In genomic region chr3:101851833-101852232, GRCh38 we compare ENCODE assay signal across 8 cellular contexts. TPM values are rescaled to one million over a fixed set of nuclear protein-coding genes. Genes with fewer than 3 reads are reported as not detected.
DNase-seq lines count a peak whose midpoint lies in the region; TF ChIP-seq lines count a peak whose summit lies in the region.

No MANE protein-coding gene starts in this region.

- H3K27ac ChIP-seq in PC-9 (no peak overlapping the region), epithelial cell of prostate (peak overlapping the region; percentile 95), trophoblast cell (ENCODE audit: low read depth, low read length) (no peak overlapping the region)

- H3K14ac ChIP-seq in trophoblast cell (ENCODE audit: low read length), result no peak overlapping the region

- no peak overlapping the region for H3K9ac ChIP-seq in trophoblast cell (ENCODE audit: low read length)

- H2AK5ac ChIP-seq in trophoblast cell (ENCODE audit: low read length), result no peak overlapping the region

- H4K91ac ChIP-seq in trophoblast cell (ENCODE audit: low read depth, low read length), result no peak overlapping the region

- no peak overlapping the region for H2BK120ac ChIP-seq in trophoblast cell (ENCODE audit: insufficient read depth, low read length, poor library complexity)

- no peak overlapping the region for H2BK12ac ChIP-seq in trophoblast cell (ENCODE audit: low read length)

- intact Hi-C loops in PC-9 (cut with micrococcal nuclease; ENCODE audit: unreplicated experiment), result loop anchor here (5.0 kb wide), 1 partner anchor 225 kb away; no protein-coding TSS in a partner anchor

- H4K20me1 ChIP-seq in PC-9 (ENCODE audit: insufficient read depth), result peaks cover 10% of the 10 kb centered on the region; the same call in 1 of the 2 replicates

- peak overlapping the region; percentile 88; the same call in 1 of the 2 replicates for H3K4me3 ChIP-seq in PC-9
- no peak overlapping the region for H3K4me3 ChIP-seq in trophoblast cell (ENCODE audit: low read depth, low read length)

- H4K8ac ChIP-seq in trophoblast cell (ENCODE audit: low read depth, low read length), result no peak overlapping the region

- H3K27me3 ChIP-seq in PC-9 (ENCODE audit: insufficient read depth, low read depth) (no peaks in the 10 kb centered on the region), trophoblast cell (ENCODE audit: insufficient read depth, low read length) (no peaks in the 10 kb centered on the region)

- H3K4ac ChIP-seq in trophoblast cell (ENCODE audit: low read depth, low read length), result peak overlapping the region; percentile 31

- CTCF ChIA-PET in PC-9 (lab: Charles Lee), result interaction anchor here (1.2 kb wide), 1 partner anchor 374 kb away, joined by 4 read pairs; no protein-coding TSS in a partner anchor

- H3K4me1 ChIP-seq in PC-9 (replicated peaks; ENCODE audit: insufficient read depth) (peaks cover 24% of the 10 kb centered on the region), trophoblast cell (ENCODE audit: control insufficient read depth in 1 of 2, insufficient read depth in 2 of 2, low read length in 2 of 2) (peaks cover 0 to 2% of the 10 kb centered on the region in 2 experiments)

- H3K79me2 ChIP-seq in PC-9 (ENCODE audit: low read depth) (peaks cover 34% of the 10 kb centered on the region), trophoblast cell (ENCODE audit: control insufficient read depth, insufficient read depth, low read length, poor library complexity) (peaks cover 10% of the 10 kb centered on the region)

- H2BK5ac ChIP-seq in trophoblast cell (ENCODE audit: low read depth, low read length, poor library complexity), result no peak overlapping the region

- TF ChIP-seq CTCF in PC-9 (conservative IDR thresholded peaks at IDR 0.05) (no peak), GM10266 (IDR thresholded peaks at IDR 0.05; ENCODE audit: control insufficient read depth, insufficient read depth, low read depth, missing control alignments) (no peak)

- no peak overlapping the region for H3K23ac ChIP-seq in trophoblast cell (ENCODE audit: low read length)

- H3K36me3 ChIP-seq in PC-9 (ENCODE audit: low read depth), result peaks cover 57% of the 10 kb centered on the region
- H3K36me3 ChIP-seq in trophoblast cell (ENCODE audit: control insufficient read depth in 1 of 2, insufficient read depth in 2 of 2, low read length in 2 of 2), result peaks cover 14 to 25% of the 10 kb centered on the region in 2 experiments

- no TSS peak for BruUV-seq in PC-9 (replicated peaks; lab: Mats Ljungman, UMichigan)

- H3K79me1 ChIP-seq in trophoblast cell (ENCODE audit: low read length), result peaks cover 15% of the 10 kb centered on the region

- no peak overlapping the region for H4K12ac ChIP-seq in trophoblast cell (ENCODE audit: low read depth, low read length)

- in situ Hi-C loops in Caki2 (cut with HindIII; ENCODE audit: low pct_unique_long_range_greater_than_20kb, low sequenced_read_pairs), result loop anchor here (25.0 kb wide), 1 partner anchor 310 kb away; no protein-coding TSS in a partner anchor

- peaks cover 4% of the 10 kb centered on the region; the same call in 1 of the 2 replicates for H3K9me2 ChIP-seq in PC-9 (ENCODE audit: insufficient read depth)

- WGBS in trophoblast cell (ENCODE audit: extremely low coverage, insufficient coverage, insufficient read length), result no CpG with 5 or more reads among the region's 4 CpGs

- no peak overlapping the region for H3K18ac ChIP-seq in trophoblast cell (ENCODE audit: low read length)

- DNase-seq in Caki2 (ENCODE audit: low read depth) (peak; percentile 52), PC-9 (no peak), epithelial cell of prostate (ENCODE audit: low read depth, low spot score) (no peak), trophoblast cell (peak in 1 of 2 donors; percentile 31), GM10266 (ENCODE audit: extremely low spot score) (no peak), mesenteric fat pad (ENCODE audit: low spot score) (no peak), LoVo (ENCODE audit: low spot score) (no peak), NAMALWA (ENCODE audit: low spot score) (no peak)

- no peaks in the 10 kb centered on the region for H3K9me3 ChIP-seq in PC-9 (ENCODE audit: insufficient read depth, low read depth)
- peaks cover 2% of the 10 kb centered on the region for H3K9me3 ChIP-seq in trophoblast cell (ENCODE audit: insufficient read depth, low read depth, low read length)

- POLR2A ChIA-PET in PC-9 (lab: Charles Lee; ENCODE audit: unreplicated experiment), result interaction anchor here (0.6 kb wide), 1 partner anchor 74 kb away, joined by 3 read pairs; no protein-coding TSS in a partner anchor

- H2AFZ ChIP-seq in PC-9, result no peak overlapping the region
- no peak overlapping the region for H2AFZ ChIP-seq in trophoblast cell (ENCODE audit: insufficient read depth, low read length, poor library complexity)

- H3F3A ChIP-seq in PC-9 (ENCODE audit: insufficient read depth, low read depth), result peaks cover 14% of the 10 kb centered on the region

- H3K4me2 ChIP-seq in PC-9 (peak overlapping the region; percentile 89), trophoblast cell (ENCODE audit: low read length) (no peak overlapping the region)

RNA-seq across cellular contexts. Expression of gene NFKBIZ, which starts 2.5 kb away (rescaled TPM):
- total RNA-seq in Caki2 (2014; rRNA removed; shearing (Covaris generic); ENCODE audit: low replicate concordance), result 45.4 and 53.5 TPM in 2 replicates
- total RNA-seq in PC-9 (2021) (44.9 and 57.7 TPM in 2 replicates), mesenteric fat pad (133 TPM)
- 5.7 and 6.0 TPM in 2 replicates for polyA plus RNA-seq in trophoblast cell (2013)
